17 cellular contexts compared by ENCODE assay signal in the genomic region with DNA sequence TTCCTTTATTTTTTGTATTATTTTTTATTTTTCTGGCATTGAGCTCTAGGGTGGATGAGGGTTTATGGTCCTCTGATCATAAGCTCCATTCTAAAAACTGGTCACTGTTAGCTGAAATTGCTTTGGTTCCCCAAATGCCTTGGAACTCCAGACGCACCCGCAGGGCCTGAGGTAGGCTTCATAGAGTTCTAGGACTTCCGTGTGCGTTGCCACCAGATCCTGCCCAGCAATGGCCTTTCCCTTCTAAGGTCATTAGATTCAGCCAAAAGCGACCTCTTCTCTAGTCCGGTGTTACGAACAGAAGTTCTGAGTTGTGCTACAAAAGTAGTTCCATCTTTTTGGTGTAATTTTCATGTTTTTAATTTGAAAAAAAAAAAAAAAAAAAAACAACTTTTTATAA.
DNase-seq lines count a peak whose midpoint lies in the region; ATAC-seq and TF ChIP-seq lines count a peak whose summit lies in the region.
"Had no signal": no experiment of that assay in that cellular context is flagged by ENCODE, and none has a peak within 500 bp of the region (broad histone marks: within the 10 kb centered on the region; RNA-seq: fewer than 3 reads in every experiment).

No MANE protein-coding gene starts in this region.

- H3K9me3 ChIP-seq in CD8-positive, alpha-beta memory T cell (ENCODE audit: low read length) = no peaks in the 10 kb centered on the region
- no peaks in the 10 kb centered on the region for H3K9me3 ChIP-seq in hepatocyte (ENCODE audit: low read depth)
- no peaks in the 10 kb centered on the region for H3K9me3 ChIP-seq in neural progenitor cell (ENCODE audit: low read depth)
- H3K9me3 ChIP-seq: A549; BLaER1 treated with 17β-estradiol and CSF1 and Interleukin-3, amounts not matched to agents 10 nM and 100 nM had no signal

- ATAC-seq in HG03342 (IDR thresholded peaks at IDR 0.05; ENCODE audit: unreplicated experiment) = no peak
- ATAC-seq: A549; CD8-positive, alpha-beta T cell had no signal

- TF ChIP-seq CTCF in hepatocyte (IDR thresholded peaks at IDR 0.05; ENCODE audit: poor library complexity) = no peak
- TF ChIP-seq CTCF in neural progenitor cell (IDR thresholded peaks at IDR 0.05) = no peak

- H3K9ac ChIP-seq in neural progenitor cell = no peak overlapping the region
- H3K9ac ChIP-seq: BLaER1 treated with 17β-estradiol and CSF1 and Interleukin-3, amounts not matched to agents 10 nM and 100 nM had no signal

- peaks cover 10 to 74% (median 26%) of the 10 kb centered on the region in 3 donors for H3K36me3 Mint-ChIP-seq in CD8-positive, alpha-beta memory T cell
- H3K36me3 Mint-ChIP-seq in neural progenitor cell = peaks cover 42% of the 10 kb centered on the region

- DNase-seq in CD8-positive, alpha-beta memory T cell = no peak
- DNase-seq in hepatocyte (ENCODE audit: low spot score) (no peak), neural progenitor cell (ENCODE audit: low spot score) (no peak), DMS153 treated with DMSO at 0.1 percent for 48 hours (lab: John Stamatoyannopoulos, UW; ENCODE audit: unreplicated experiment) (no peak)
- DNase-seq: AML-193; CD4-positive, alpha-beta T cell; CD8-positive, alpha-beta T cell; DMS 273 treated with DMSO at 0.1 percent for 48 hours; DMS153; DMS79 treated with DMSO at 0.1 percent for 48 hours; GF-D8 had no signal

- H3K79me2 ChIP-seq in hepatocyte (no peaks in the 10 kb centered on the region), neural progenitor cell (ENCODE audit: low read depth) (no peaks in the 10 kb centered on the region)

- H3K27ac ChIP-seq in CD8-positive, alpha-beta memory T cell (ENCODE audit: low read depth, low read length) = peak overlapping the region; percentile 75
- peak overlapping the region; percentile 51 for H3K27ac ChIP-seq in hepatocyte
- peak overlapping the region; percentile 80 for H3K27ac ChIP-seq in neural progenitor cell
- H3K27ac ChIP-seq: 22Rv1; A549; BLaER1 treated with 17β-estradiol and CSF1 and Interleukin-3, amounts not matched to agents 10 nM and 100 nM; C4-2B had no signal

- POLR2A ChIA-PET in CD8-positive, alpha-beta memory T cell (lab: Charles Lee) = no interaction called here

- peaks cover 13% of the 10 kb centered on the region for H3K4me1 ChIP-seq in CD8-positive, alpha-beta memory T cell (ENCODE audit: insufficient read depth, low read length)
- H3K4me1 ChIP-seq in hepatocyte (ENCODE audit: insufficient read depth) (peaks cover 8% of the 10 kb centered on the region), neural progenitor cell (peaks cover 46% of the 10 kb centered on the region)

- H2AFZ ChIP-seq in hepatocyte = no peak overlapping the region
- no peak overlapping the region for H2AFZ ChIP-seq in neural progenitor cell (replicated peaks)

- H3K9me3 Mint-ChIP-seq in CD8-positive, alpha-beta memory T cell = no peaks in the 10 kb centered on the region
- H3K9me3 Mint-ChIP-seq in neural progenitor cell = no peaks in the 10 kb centered on the region
- H3K9me3 Mint-ChIP-seq: CD4-positive, alpha-beta T cell; CD8-positive, alpha-beta T cell had no signal

- no peak overlapping the region for H3K4me3 Mint-ChIP-seq in CD8-positive, alpha-beta memory T cell
- no peak overlapping the region for H3K4me3 Mint-ChIP-seq in neural progenitor cell
- H3K4me3 Mint-ChIP-seq: B cell; CD4-positive, alpha-beta T cell; CD8-positive, alpha-beta T cell had no signal

- no peaks in the 10 kb centered on the region for H4K20me1 ChIP-seq in hepatocyte (ENCODE audit: insufficient read depth, poor library complexity, severe bottlenecking)
- no peaks in the 10 kb centered on the region for H4K20me1 ChIP-seq in neural progenitor cell (ENCODE audit: low read depth)

- no peaks in the 10 kb centered on the region for H3K9me2 ChIP-seq in hepatocyte (replicated peaks; ENCODE audit: insufficient read depth)

- no peak overlapping the region for H3K4me2 ChIP-seq in hepatocyte
- peak overlapping the region; percentile 45 for H3K4me2 ChIP-seq in neural progenitor cell
- H3K4me2 ChIP-seq: A549; BLaER1 treated with 17β-estradiol and CSF1 and Interleukin-3, amounts not matched to agents 10 nM and 100 nM had no signal

- H3K27ac Mint-ChIP-seq in CD8-positive, alpha-beta memory T cell = peak overlapping the region in 1 of 8 donors; percentile 84
- H3K27ac Mint-ChIP-seq in neural progenitor cell = no peak overlapping the region
- H3K27ac Mint-ChIP-seq: B cell; CD4-positive, alpha-beta T cell; CD8-positive, alpha-beta T cell had no signal

- H3K27me3 ChIP-seq in CD8-positive, alpha-beta memory T cell (ENCODE audit: insufficient read depth, low read length, poor library complexity, severe bottlenecking) = no peaks in the 10 kb centered on the region
- H3K27me3 ChIP-seq in hepatocyte (no peaks in the 10 kb centered on the region), neural progenitor cell (no peaks in the 10 kb centered on the region)
- H3K27me3 ChIP-seq: BLaER1 treated with 17β-estradiol and CSF1 and Interleukin-3, amounts not matched to agents 10 nM and 100 nM had no signal

- H3K4me3 ChIP-seq in CD8-positive, alpha-beta memory T cell (ENCODE audit: low read length) = no peak overlapping the region
- H3K4me3 ChIP-seq in hepatocyte = no peak overlapping the region
- H3K4me3 ChIP-seq in neural progenitor cell = no peak overlapping the region
- H3K4me3 ChIP-seq: A549; BLaER1 treated with 17β-estradiol and CSF1 and Interleukin-3, amounts not matched to agents 10 nM and 100 nM had no signal

- H3K4me1 Mint-ChIP-seq in CD8-positive, alpha-beta memory T cell = peaks cover 9 to 23% (median 15%) of the 10 kb centered on the region in 3 donors
- peaks cover 12% of the 10 kb centered on the region for H3K4me1 Mint-ChIP-seq in neural progenitor cell

- 94% methylated on average over 7 of the region's 7 CpGs for WGBS in hepatocyte (ENCODE audit: low lambda C conversion rate, missing lambda C conversion rate)

- peaks cover 8% of the 10 kb centered on the region for H3K36me3 ChIP-seq in CD8-positive, alpha-beta memory T cell (ENCODE audit: insufficient read depth, low read length)
- H3K36me3 ChIP-seq in hepatocyte (replicated peaks; ENCODE audit: insufficient read depth, low read depth) (no peaks in the 10 kb centered on the region), neural progenitor cell (peaks cover 1% of the 10 kb centered on the region)

- H3F3A ChIP-seq in neural progenitor cell (ENCODE audit: low read depth) = peaks cover 32% of the 10 kb centered on the region

- CTCF ChIA-PET in CD8-positive, alpha-beta memory T cell (lab: Charles Lee) = no interaction called here

- H3K27me3 Mint-ChIP-seq in CD8-positive, alpha-beta memory T cell = no peaks in the 10 kb centered on the region
- H3K27me3 Mint-ChIP-seq in neural progenitor cell (ENCODE audit: insufficient read depth, low read depth) = peaks cover 3% of the 10 kb centered on the region
- H3K27me3 Mint-ChIP-seq: B cell; CD4-positive, alpha-beta T cell had no signal
